ENCODE assay signal across 8 cellular contexts in the genomic region with DNA sequence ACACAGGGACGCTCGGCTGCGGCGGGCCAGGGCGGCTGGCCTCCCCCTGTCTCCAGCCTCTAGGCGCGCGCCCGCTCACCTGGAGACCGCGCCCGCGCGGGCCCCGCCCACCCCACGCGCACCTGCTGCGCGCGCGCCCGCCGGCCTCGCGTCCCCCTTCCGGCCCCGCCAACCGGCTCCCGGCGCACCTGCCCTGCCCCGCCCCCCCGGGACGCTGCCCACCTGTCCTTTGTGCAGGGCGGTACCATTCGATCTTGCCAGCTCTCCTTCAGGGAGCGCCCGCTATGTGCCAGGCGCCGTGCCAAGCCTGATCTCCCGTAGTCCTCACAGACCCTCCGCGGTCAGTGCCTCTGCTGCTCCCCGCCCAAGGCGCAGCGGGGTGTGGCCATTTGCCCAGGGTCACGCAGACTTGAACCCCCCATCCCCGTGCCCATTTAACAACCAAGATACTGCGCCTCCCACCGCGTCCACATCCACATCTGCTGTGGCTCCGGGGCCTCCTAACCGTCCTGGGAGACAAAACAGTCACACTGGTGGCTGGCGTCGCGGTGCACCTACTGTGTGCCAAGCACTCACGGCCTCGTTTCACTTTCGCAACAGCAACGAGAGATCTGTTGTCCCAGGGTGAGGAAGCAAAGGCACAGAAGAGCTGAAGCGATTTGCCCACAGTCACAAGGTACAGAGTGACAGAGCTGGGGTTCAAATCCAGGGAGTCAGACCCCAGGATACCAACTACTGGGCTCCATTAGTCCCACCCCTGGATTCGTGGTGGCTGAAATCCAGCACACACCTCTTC. TPM values are rescaled to one million over a fixed set of nuclear protein-coding genes. Genes with fewer than 3 reads are reported as not detected.
DNase-seq lines count a peak whose midpoint lies in the region; ATAC-seq and TF ChIP-seq lines count a peak whose summit lies in the region.

No MANE protein-coding gene starts in this region.

- WGBS in prostate gland, result 8% methylated on average over 42 of the region's 61 CpGs

- H3K27ac ChIP-seq in foreskin keratinocyte (no peak overlapping the region), prostate gland (no peak overlapping the region)

- no peaks in the 10 kb centered on the region for H3K36me3 ChIP-seq in prostate gland

- TF ChIP-seq POLR2A in prostate gland (IDR thresholded peaks at IDR 0.05), result no peak

- no peaks in the 10 kb centered on the region for H3K9me3 ChIP-seq in prostate gland

- no peaks in the 10 kb centered on the region for H3K4me1 ChIP-seq in foreskin keratinocyte
- no peaks in the 10 kb centered on the region for H3K4me1 ChIP-seq in prostate gland (replicated peaks)

- ATAC-seq in HG03103 (IDR thresholded peaks at IDR 0.05; ENCODE audit: low read depth, unreplicated experiment) (peak; percentile 17), foreskin keratinocyte (peak; percentile 26), GM19328 (IDR thresholded peaks at IDR 0.05; ENCODE audit: unreplicated experiment) (no peak)

- no peak for TF ChIP-seq CTCF in foreskin keratinocyte (conservative IDR thresholded peaks at IDR 0.05)
- no peak for TF ChIP-seq CTCF in prostate gland (IDR thresholded peaks at IDR 0.05)

- peak overlapping the region; percentile 40 to 48 for H3K4me3 ChIP-seq in prostate gland

- DNase-seq in DMS153 (lab: John Stamatoyannopoulos, UW), result peak; percentile 88
- peak; percentile 91 for DNase-seq in NCI-H526 treated with DMSO at 0.1 percent for 48 hours (lab: John Stamatoyannopoulos, UW)
- DNase-seq in activated T-cell treated with anti-CD3 and anti-CD28 coated beads, Interleukin-2, amount 50 U/mL, for 48 hours, result peak; percentile 60 to 63
- no peak for DNase-seq in foreskin keratinocyte
- DNase-seq in prostate gland (ENCODE audit: low spot score), result no peak
- DNase-seq in EL, result no peak

- intact Hi-C loops in prostate gland (cut with DNase I), result no loop called here

- H3K27me3 ChIP-seq in foreskin keratinocyte (peaks cover 27% of the 10 kb centered on the region), prostate gland (replicated peaks; ENCODE audit: insufficient read depth) (no peaks in the 10 kb centered on the region)

RNA-seq across cellular contexts. Expression of gene NOL4L, which starts 48.1 kb away (rescaled TPM):
- total RNA-seq in foreskin keratinocyte (1.5 and 1.7 TPM in 2 replicates), prostate gland (10 to 100 TPM; 18.0 to 59.7 TPM)
- 0.67 and 1.4 TPM in 2 replicates for polyA plus RNA-seq in foreskin keratinocyte

Comparison
In these comparisons a context has a peak if more than half of its experiments do, and no peak if none do; other contexts are left out.
1. DNase-seq: peak in DMS153 (single experiment), NCI-H526 treated with DMSO at 0.1 percent for 48 hours (single experiment) and activated T-cell treated with anti-CD3 and anti-CD28 coated beads, Interleukin-2, amount 50 U/mL, for 48 hours (2 of 2); none in foreskin keratinocyte (0 of 2), prostate gland (single experiment) and EL (single experiment).